ENCODE assay signal across 14 cellular contexts in the genomic region with DNA sequence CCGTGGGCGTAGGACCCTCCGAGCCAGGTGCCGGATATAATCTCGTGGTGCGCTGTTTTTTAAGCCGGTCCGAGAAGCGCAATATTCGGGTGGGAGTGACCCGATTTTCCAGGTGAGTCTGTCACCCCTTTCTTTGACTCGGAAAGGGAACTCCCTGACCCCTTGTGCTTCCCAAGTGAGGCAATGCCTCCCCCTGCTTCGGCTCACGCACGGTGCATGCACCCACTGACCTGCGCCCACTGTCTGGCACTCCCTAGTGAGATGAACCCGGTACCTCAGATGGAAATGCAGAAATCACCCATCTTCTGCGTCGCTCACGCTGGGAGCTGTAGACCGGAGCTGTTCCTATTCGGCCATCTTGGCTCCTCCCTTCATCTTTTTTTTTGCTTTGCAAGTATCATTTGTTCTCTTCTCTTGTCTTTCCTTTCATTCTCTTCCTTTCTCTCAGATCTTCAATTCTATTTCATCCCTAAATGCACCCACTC. TPM values are rescaled to one million over a fixed set of nuclear protein-coding genes. Genes with fewer than 3 reads are reported as not detected.
"Had no signal": no experiment of that assay in that cellular context is flagged by ENCODE, and none has a peak within 500 bp of the region (broad histone marks: within the 10 kb centered on the region; RNA-seq: fewer than 3 reads in every experiment).

No MANE protein-coding gene starts in this region.

RNA-seq across cellular contexts. Expression of a gene that starts 50.2 kb away (rescaled TPM):
- total RNA-seq: activated CD4-positive, alpha-beta T cell treated with anti-CD3 and anti-CD28 coated beads for 36 hours; ascending aorta; gastrocnemius medialis; heart left ventricle; kidney; left lobe of liver; lung; natural killer cell; osteoblast; right atrium auricular region; upper lobe of right lung had no signal
- polyA plus RNA-seq: adipose tissue, esophagus, heart left ventricle, lung, thymus had no signal
